In the genomic region with DNA sequence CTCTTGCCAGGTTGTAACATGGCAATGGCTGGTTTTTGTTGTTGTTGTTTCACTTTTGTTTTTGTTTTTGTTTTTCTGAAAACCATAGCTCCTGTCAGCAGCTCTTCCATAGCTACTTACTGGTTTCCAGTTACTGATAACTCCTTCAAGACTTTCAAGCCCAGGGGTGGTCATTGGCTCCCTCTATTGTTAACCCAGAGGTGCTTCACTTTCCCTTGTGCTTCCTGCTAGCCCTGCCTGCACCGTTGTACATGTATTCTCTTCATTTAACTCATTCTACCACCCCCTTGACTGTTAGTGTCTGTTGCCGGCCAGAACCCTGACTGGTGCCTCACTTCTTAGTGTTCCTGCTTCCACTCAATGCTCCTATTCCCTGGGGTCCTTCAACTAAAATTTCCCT, we compare ENCODE assay signal across 9 cellular contexts. TPM values are rescaled to one million over a fixed set of nuclear protein-coding genes. Genes with fewer than 3 reads are reported as not detected.
DNase-seq lines count a peak whose midpoint lies in the region; ATAC-seq and TF ChIP-seq lines count a peak whose summit lies in the region.
"Had no signal": no experiment of that assay in that cellular context is flagged by ENCODE, and none has a peak within 500 bp of the region (broad histone marks: within the 10 kb centered on the region; RNA-seq: fewer than 3 reads in every experiment).

No MANE protein-coding gene starts in this region.

- no peak overlapping the region for H2BK15ac ChIP-seq in mesendoderm (replicated peaks; ENCODE audit: low read depth)

- peak; percentile 84 to 89 for ATAC-seq in CD4-positive, CD25-positive, alpha-beta regulatory T cell (ENCODE audit: low read depth in 2 of 2)
- ATAC-seq in GM19025 (IDR thresholded peaks at IDR 0.05; ENCODE audit: low read depth, unreplicated experiment) (peak; percentile 63), HG03196 (IDR thresholded peaks at IDR 0.05; ENCODE audit: unreplicated experiment) (peak; percentile 70)

- peaks cover 0 to 2% (median 0%) of the 10 kb centered on the region in 7 donors for H3K9me3 Mint-ChIP-seq in CD4-positive, CD25-positive, alpha-beta regulatory T cell

- no peak overlapping the region for H4K5ac ChIP-seq in mesendoderm (ENCODE audit: low read length)

- no peaks in the 10 kb centered on the region for H4K20me1 ChIP-seq in PC-9 (ENCODE audit: insufficient read depth)

- no peaks in the 10 kb centered on the region for H3K79me2 ChIP-seq in PC-9 (ENCODE audit: low read depth)
- no peaks in the 10 kb centered on the region for H3K79me2 ChIP-seq in mesendoderm (ENCODE audit: control insufficient read depth, insufficient read depth, low read length)

- peak; percentile 16 to 83 (median 69) for DNase-seq in CD4-positive, CD25-positive, alpha-beta regulatory T cell
- peak in 1 of 2 experiments; percentile 20 for DNase-seq in PC-9
- DNase-seq in activated naive CD4-positive, alpha-beta T cell treated with Interleukin-2 at 50 U/mL for 16 hours: peak; percentile 51
- DNase-seq in mesendoderm: peak; percentile 83
- DNase-seq in pons (ENCODE audit: low spot score): no peak
- no peak for DNase-seq in putamen (ENCODE audit: low spot score)

- H3K4me1 Mint-ChIP-seq in CD4-positive, CD25-positive, alpha-beta regulatory T cell: peaks cover 11 to 38% (median 26%) of the 10 kb centered on the region in 4 donors

- no peak overlapping the region for H3K9ac ChIP-seq in mesendoderm (ENCODE audit: low read length)

- H3K27me3 Mint-ChIP-seq in CD4-positive, CD25-positive, alpha-beta regulatory T cell: peaks cover 4% of the 10 kb centered on the region

- no peak overlapping the region for H4K8ac ChIP-seq in mesendoderm (ENCODE audit: low read depth, low read length)

- H3K4me2 ChIP-seq in PC-9: no peak overlapping the region
- no peak overlapping the region for H3K4me2 ChIP-seq in mesendoderm (ENCODE audit: low read length)

- no peak overlapping the region for H2AK5ac ChIP-seq in mesendoderm (ENCODE audit: low read length)

- WGBS in mesendoderm (ENCODE audit: extremely low coverage, insufficient coverage, low lambda C conversion rate): no CpG with 5 or more reads among the region's 2 CpGs

- H3K9me3 ChIP-seq in CD4-positive, CD25-positive, alpha-beta regulatory T cell (ENCODE audit: control insufficient read depth in 2 of 2, low read length in 2 of 2): no peaks in the 10 kb centered on the region
- no peaks in the 10 kb centered on the region for H3K9me3 ChIP-seq in PC-9 (ENCODE audit: insufficient read depth, low read depth)

- H3K27ac ChIP-seq in CD4-positive, CD25-positive, alpha-beta regulatory T cell (ENCODE audit: insufficient read depth, low read length, poor library complexity, severe bottlenecking): peak overlapping the region; percentile 16
- H3K27ac ChIP-seq in PC-9: no peak overlapping the region
- no peak overlapping the region for H3K27ac ChIP-seq in mesendoderm (ENCODE audit: low read depth, low read length)

- H3K23ac ChIP-seq in mesendoderm (ENCODE audit: low read length): no peak overlapping the region

- H3K4me3 ChIP-seq in CD4-positive, CD25-positive, alpha-beta regulatory T cell (ENCODE audit: low read depth, low read length): no peak overlapping the region
- H3K4me3 ChIP-seq in PC-9: no peak overlapping the region
- no peak overlapping the region for H3K4me3 ChIP-seq in mesendoderm (ENCODE audit: low read length)

- no peak overlapping the region for H2BK120ac ChIP-seq in mesendoderm (ENCODE audit: low read depth, low read length)

- no peak overlapping the region for H3K56ac ChIP-seq in mesendoderm (ENCODE audit: low read length)

- H3K4me3 Mint-ChIP-seq in CD4-positive, CD25-positive, alpha-beta regulatory T cell: peak overlapping the region in 2 of 4 donors; percentile 3 to 8

- TF ChIP-seq CTCF in PC-9 (conservative IDR thresholded peaks at IDR 0.05): peak; percentile 59

- no peak overlapping the region for H3K18ac ChIP-seq in mesendoderm (ENCODE audit: low read length)

- no peak overlapping the region for H2AFZ ChIP-seq in PC-9

- no peaks in the 10 kb centered on the region for H3K36me3 ChIP-seq in CD4-positive, CD25-positive, alpha-beta regulatory T cell (ENCODE audit: control insufficient read depth, insufficient read depth, low read length)
- H3K36me3 ChIP-seq in PC-9 (ENCODE audit: low read depth) (no peaks in the 10 kb centered on the region), mesendoderm (ENCODE audit: control insufficient read depth, insufficient read depth, low read length) (no peaks in the 10 kb centered on the region)

- H3K4me1 ChIP-seq in CD4-positive, CD25-positive, alpha-beta regulatory T cell (ENCODE audit: control insufficient read depth, insufficient read depth, low read length, poor library complexity, severe bottlenecking): peaks cover 31% of the 10 kb centered on the region
- no peaks in the 10 kb centered on the region for H3K4me1 ChIP-seq in PC-9 (replicated peaks; ENCODE audit: insufficient read depth)
- no peaks in the 10 kb centered on the region for H3K4me1 ChIP-seq in mesendoderm (ENCODE audit: control insufficient read depth, low read depth, low read length)

- peak overlapping the region; percentile 8 to 66 (median 52) for H3K27ac Mint-ChIP-seq in CD4-positive, CD25-positive, alpha-beta regulatory T cell

- no peaks in the 10 kb centered on the region for H3K27me3 ChIP-seq in CD4-positive, CD25-positive, alpha-beta regulatory T cell (ENCODE audit: control insufficient read depth, insufficient read depth, low read length)
- H3K27me3 ChIP-seq in PC-9 (ENCODE audit: insufficient read depth, low read depth): no peaks in the 10 kb centered on the region
- no peaks in the 10 kb centered on the region for H3K27me3 ChIP-seq in mesendoderm (ENCODE audit: insufficient read depth, low read length, poor library complexity)

- no peak overlapping the region for H3K4ac ChIP-seq in mesendoderm (ENCODE audit: low read depth, low read length)

- intact Hi-C loops in PC-9 (cut with micrococcal nuclease; ENCODE audit: unreplicated experiment): loop anchor here (2.0 kb wide), 1 partner anchor 156 kb away; no protein-coding TSS in a partner anchor

- CTCF ChIA-PET in PC-9 (lab: Charles Lee): interaction anchor here (0.6 kb wide), 1 partner anchor 156 kb away, joined by 3 read pairs; no protein-coding TSS in a partner anchor

- no peaks in the 10 kb centered on the region for H3K79me1 ChIP-seq in mesendoderm (ENCODE audit: low read length)

- no peak overlapping the region for H2BK5ac ChIP-seq in mesendoderm (ENCODE audit: low read length)

- no peaks in the 10 kb centered on the region for H3F3A ChIP-seq in PC-9 (ENCODE audit: insufficient read depth, low read depth)

- no peaks in the 10 kb centered on the region for H3K36me3 Mint-ChIP-seq in CD4-positive, CD25-positive, alpha-beta regulatory T cell

- POLR2A ChIA-PET in PC-9 (lab: Charles Lee; ENCODE audit: unreplicated experiment): no interaction called here

- no TSS peak for BruUV-seq in PC-9 (replicated peaks; lab: Mats Ljungman, UMichigan)

- H3K9me2 ChIP-seq in PC-9 (ENCODE audit: insufficient read depth): no peaks in the 10 kb centered on the region

RNA-seq across cellular contexts. Expression of a gene that starts 4.2 kb away (rescaled TPM):
- total RNA-seq in CD4-positive, CD25-positive, alpha-beta regulatory T cell: 85.0 TPM
- polyA plus RNA-seq in CD4-positive, CD25-positive, alpha-beta regulatory T cell: 100 to 1,000 TPM; 120 to 167 (median 142) TPM
- not detected in 2 replicates for total RNA-seq in PC-9 (2021)
- not detected for polyA plus RNA-seq in mesendoderm (2013, experiment 1 of 2)
- polyA plus RNA-seq in mesendoderm (2013, experiment 2 of 2): not detected
- total RNA-seq: fibroblast of villous mesenchyme had no signal

Comparison
In these comparisons a context has a peak if more than half of its experiments do, and no peak if none do; other contexts are left out.
1. DNase-seq: peak in CD4-positive, CD25-positive, alpha-beta regulatory T cell (3 of 3), activated naive CD4-positive, alpha-beta T cell treated with Interleukin-2 at 50 U/mL for 16 hours (single experiment) and mesendoderm (single experiment); none in pons (single experiment) and putamen (single experiment).
2. RNA of a gene that starts 4.2 kb away (total RNA-seq): 85.0 TPM in CD4-positive, CD25-positive, alpha-beta regulatory T cell (single experiment); not detected in PC-9; every median in the first group is over 10 times any median in the second.
3. Peak in every context shown above with its lines, with median percentiles within 50 percentile points of each other: ATAC-seq.